Comparison of ENCODE assay signal across 16 cellular contexts in the genomic region with DNA sequence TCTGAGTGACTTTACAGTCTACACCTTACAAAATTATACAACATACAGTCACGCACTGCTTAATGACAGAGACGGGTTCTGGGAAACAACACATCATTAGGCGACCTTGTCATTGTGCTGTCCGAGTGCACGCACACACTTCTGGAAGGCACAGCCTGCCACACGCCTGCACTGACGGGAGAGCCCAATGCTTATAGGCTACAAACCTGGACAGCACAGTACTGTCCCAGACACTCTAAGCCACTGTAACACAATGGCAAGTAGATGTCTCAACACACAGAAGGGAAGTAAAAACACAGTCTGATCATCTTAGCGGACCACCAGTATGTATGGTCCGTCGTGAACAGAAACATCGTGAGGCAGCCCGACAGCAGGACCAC. TPM values are rescaled to one million over a fixed set of nuclear protein-coding genes. Genes with fewer than 3 reads are reported as not detected.
DNase-seq lines count a peak whose midpoint lies in the region; ATAC-seq and TF ChIP-seq lines count a peak whose summit lies in the region.
"Had no signal": no experiment of that assay in that cellular context is flagged by ENCODE, and none has a peak within 500 bp of the region (broad histone marks: within the 10 kb centered on the region; RNA-seq: fewer than 3 reads in every experiment).

No MANE protein-coding gene starts in this region.

- H3K4me1 Mint-ChIP-seq in endodermal cell = peaks cover 4% of the 10 kb centered on the region

- POLR2A ChIA-PET in HEK293 (lab: Yijun Ruan, JAX) = no interaction called here

- no peak overlapping the region for H3K4me3 ChIP-seq in HEK293 (ENCODE audit: low read depth, low read length)
- H3K4me3 ChIP-seq in endodermal cell (ENCODE audit: low read length) = no peak overlapping the region
- H3K4me3 ChIP-seq in osteoblast (ENCODE audit: insufficient read depth, low read length) = no peak overlapping the region
- no peak overlapping the region for H3K4me3 ChIP-seq in esophagus muscularis mucosa
- H3K4me3 ChIP-seq: GM12878, GM23248, HAP-1, K562 had no signal

- no peak overlapping the region for H3K9ac ChIP-seq in endodermal cell (ENCODE audit: extremely low read depth, low read length, poor library complexity, severe bottlenecking)
- H3K9ac ChIP-seq: GM23248 had no signal

- no peak overlapping the region for H3K27ac Mint-ChIP-seq in endodermal cell

- ATAC-seq in GM18909 (IDR thresholded peaks at IDR 0.05; ENCODE audit: poor library complexity, unreplicated experiment) = no peak
- ATAC-seq: GM12878 had no signal

- H3K4me3 Mint-ChIP-seq in endodermal cell = no peak overlapping the region
- H3K4me3 Mint-ChIP-seq: CD4-positive, alpha-beta memory T cell had no signal

- no peaks in the 10 kb centered on the region for H3K27me3 ChIP-seq in endodermal cell (ENCODE audit: control insufficient read depth, insufficient read depth, low read length, poor library complexity, severe bottlenecking)
- no peaks in the 10 kb centered on the region for H3K27me3 ChIP-seq in osteoblast (ENCODE audit: insufficient read depth, low read length)
- no peaks in the 10 kb centered on the region for H3K27me3 ChIP-seq in esophagus muscularis mucosa

- no peak overlapping the region for H3K4me2 ChIP-seq in osteoblast (ENCODE audit: insufficient read depth, low read length)

- no peak for TF ChIP-seq EP300 in esophagus muscularis mucosa (IDR thresholded peaks at IDR 0.05)

- no peak overlapping the region for H2AFZ ChIP-seq in osteoblast (ENCODE audit: low read length)
- H2AFZ ChIP-seq: GM23248 had no signal

- DNase-seq in endodermal cell (no peak), osteoblast (ENCODE audit: insufficient read length, low spot score, missing footprints) (peak; percentile 68), substantia nigra (lab: John Stamatoyannopoulos, UW) (no peak), esophagus muscularis mucosa (ENCODE audit: extremely low spot score) (no peak)
- DNase-seq: AML-193; Calu3; CD4-positive, alpha-beta memory T cell; GM23248; IMR-90 had no signal

- no peaks in the 10 kb centered on the region for H3K9me3 Mint-ChIP-seq in endodermal cell

- no peaks in the 10 kb centered on the region for H3K27me3 Mint-ChIP-seq in endodermal cell (ENCODE audit: insufficient read depth)
- H3K27me3 Mint-ChIP-seq: CD4-positive, alpha-beta memory T cell had no signal

- no peak for TF ChIP-seq CTCF in HEK293 (tag by site-specific recombination; IDR thresholded peaks at IDR 0.05)
- TF ChIP-seq CTCF in endodermal cell (conservative IDR thresholded peaks at IDR 0.05) = no peak
- TF ChIP-seq CTCF in osteoblast (IDR thresholded peaks at IDR 0.05; ENCODE audit: extremely low read depth, low read depth, low read length) = no peak
- no peak for TF ChIP-seq CTCF in esophagus muscularis mucosa (IDR thresholded peaks at IDR 0.05)

- peaks cover 16% of the 10 kb centered on the region for H4K20me1 ChIP-seq in osteoblast (ENCODE audit: insufficient read depth, low read length)

- CTCF ChIA-PET in HEK293 (lab: Yijun Ruan, JAX) = no interaction called here

- H3K36me3 ChIP-seq in HEK293 (ENCODE audit: control insufficient read depth in 2 of 2, insufficient read depth in 1 of 2, low read length in 2 of 2) = peaks cover 3 to 50% of the 10 kb centered on the region in 2 experiments; a peak in 2 of 3 replicates
- H3K36me3 ChIP-seq in endodermal cell (ENCODE audit: control insufficient read depth, insufficient read depth, low read length) = peaks cover 44% of the 10 kb centered on the region
- H3K36me3 ChIP-seq in osteoblast (ENCODE audit: insufficient read depth, low read length) = peaks cover 6% of the 10 kb centered on the region
- H3K36me3 ChIP-seq in esophagus muscularis mucosa = peaks cover 16 to 76% (median 34%) of the 10 kb centered on the region in 4 donors

- H3K79me2 ChIP-seq in osteoblast (ENCODE audit: insufficient read depth, low read length) = peaks cover 12% of the 10 kb centered on the region

- H3K27ac ChIP-seq in HEK293 (ENCODE audit: extremely low read depth, low read depth, low read length) (no peak overlapping the region), endodermal cell (ENCODE audit: low read depth, low read length) (peak overlapping the region; percentile 24), osteoblast (ENCODE audit: low read depth, low read length) (no peak overlapping the region), substantia nigra (ENCODE audit: low read depth, low read length, poor library complexity, severe bottlenecking) (no peak overlapping the region), esophagus muscularis mucosa (replicated peaks in 1 of 4) (no peak overlapping the region)
- H3K27ac ChIP-seq: C4-2B, GM23248, HL-60 had no signal

- H3K9me3 ChIP-seq in HEK293 (ENCODE audit: control insufficient read depth, insufficient read depth, low read depth, low read length) (no peaks in the 10 kb centered on the region), endodermal cell (ENCODE audit: control insufficient read depth, low read length) (no peaks in the 10 kb centered on the region), osteoblast (ENCODE audit: low read depth, low read length) (no peaks in the 10 kb centered on the region), esophagus muscularis mucosa (no peaks in the 10 kb centered on the region)
- H3K9me3 ChIP-seq: HAP-1 had no signal

- 93 to 95% methylated on average over 12 of the region's 12 CpGs for whole genome bisulfite sequencing in endodermal cell (ENCODE audit: insufficient coverage in 1 of 2, insufficient read length in 1 of 2), 2 experiments
- WGBS in esophagus muscularis mucosa = 86% methylated on average over 12 of the region's 12 CpGs

- H3K36me3 Mint-ChIP-seq in endodermal cell (ENCODE audit: low read depth) = peaks cover 33% of the 10 kb centered on the region

- no peak for TF ChIP-seq POLR2A in esophagus muscularis mucosa (IDR thresholded peaks at IDR 0.05; ENCODE audit: low read depth)

- intact Hi-C loops in esophagus muscularis mucosa (cut with DNase I) = no loop called here

- H3K4me1 ChIP-seq in HEK293 (ENCODE audit: control insufficient read depth, insufficient read depth, low read length) = no peaks in the 10 kb centered on the region
- no peaks in the 10 kb centered on the region for H3K4me1 ChIP-seq in endodermal cell (ENCODE audit: control insufficient read depth, insufficient read depth, low read length)
- H3K4me1 ChIP-seq in osteoblast (ENCODE audit: insufficient read depth, low read length) = no peaks in the 10 kb centered on the region
- peaks cover 5 to 12% (median 9%) of the 10 kb centered on the region in 4 donors for H3K4me1 ChIP-seq in esophagus muscularis mucosa
- H3K4me1 ChIP-seq: HAP-1 had no signal

TF ChIP-seq in HEK293, 187 proteins besides CTCF, POLR2A, EP300 and RAD21 (continues in another document):
- TF ChIP-seq ZNF596 (tag by site-specific recombination; IDR thresholded peaks at IDR 0.05) = no peak
- TF ChIP-seq, protein P1, sequence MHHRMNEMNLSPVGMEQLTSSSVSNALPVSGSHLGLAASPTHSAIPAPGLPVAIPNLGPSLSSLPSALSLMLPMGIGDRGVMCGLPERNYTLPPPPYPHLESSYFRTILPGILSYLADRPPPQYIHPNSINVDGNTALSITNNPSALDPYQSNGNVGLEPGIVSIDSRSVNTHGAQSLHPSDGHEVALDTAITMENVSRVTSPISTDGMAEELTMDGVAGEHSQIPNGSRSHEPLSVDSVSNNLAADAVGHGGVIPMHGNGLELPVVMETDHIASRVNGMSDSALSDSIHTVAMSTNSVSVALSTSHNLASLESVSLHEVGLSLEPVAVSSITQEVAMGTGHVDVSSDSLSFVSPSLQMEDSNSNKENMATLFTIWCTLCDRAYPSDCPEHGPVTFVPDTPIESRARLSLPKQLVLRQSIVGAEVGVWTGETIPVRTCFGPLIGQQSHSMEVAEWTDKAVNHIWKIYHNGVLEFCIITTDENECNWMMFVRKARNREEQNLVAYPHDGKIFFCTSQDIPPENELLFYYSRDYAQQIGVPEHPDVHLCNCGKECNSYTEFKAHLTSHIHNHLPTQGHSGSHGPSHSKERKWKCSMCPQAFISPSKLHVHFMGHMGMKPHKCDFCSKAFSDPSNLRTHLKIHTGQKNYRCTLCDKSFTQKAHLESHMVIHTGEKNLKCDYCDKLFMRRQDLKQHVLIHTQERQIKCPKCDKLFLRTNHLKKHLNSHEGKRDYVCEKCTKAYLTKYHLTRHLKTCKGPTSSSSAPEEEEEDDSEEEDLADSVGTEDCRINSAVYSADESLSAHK (tag by site-specific recombination; IDR thresholded peaks at IDR 0.05) = no peak
- TF ChIP-seq, protein P2, sequence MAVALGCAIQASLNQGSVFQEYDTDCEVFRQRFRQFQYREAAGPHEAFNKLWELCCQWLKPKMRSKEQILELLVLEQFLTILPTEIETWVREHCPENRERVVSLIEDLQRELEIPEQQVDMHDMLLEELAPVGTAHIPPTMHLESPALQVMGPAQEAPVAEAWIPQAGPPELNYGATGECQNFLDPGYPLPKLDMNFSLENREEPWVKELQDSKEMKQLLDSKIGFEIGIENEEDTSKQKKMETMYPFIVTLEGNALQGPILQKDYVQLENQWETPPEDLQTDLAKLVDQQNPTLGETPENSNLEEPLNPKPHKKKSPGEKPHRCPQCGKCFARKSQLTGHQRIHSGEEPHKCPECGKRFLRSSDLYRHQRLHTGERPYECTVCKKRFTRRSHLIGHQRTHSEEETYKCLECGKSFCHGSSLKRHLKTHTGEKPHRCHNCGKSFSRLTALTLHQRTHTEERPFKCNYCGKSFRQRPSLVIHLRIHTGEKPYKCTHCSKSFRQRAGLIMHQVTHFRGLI (tag by site-specific recombination; IDR thresholded peaks at IDR 0.05) = no peak

RNA-seq across cellular contexts. Expression of a gene that starts 29.8 kb away (rescaled TPM):
- total RNA-seq in endodermal cell = 10 to 100 TPM; 52.8 to 58.8 TPM
- polyA plus RNA-seq in endodermal cell (2013, experiment 1 of 2) = 26.9 TPM
- 23.6 TPM for polyA plus RNA-seq in endodermal cell (2013, experiment 2 of 2)
- 22.1 and 23.3 TPM in 2 replicates for total RNA-seq in osteoblast
- total RNA-seq in esophagus muscularis mucosa = 10 to 100 TPM; 22.2 to 41.5 (median 31.4) TPM
